16 cellular contexts compared by ENCODE assay signal in the genomic region with DNA sequence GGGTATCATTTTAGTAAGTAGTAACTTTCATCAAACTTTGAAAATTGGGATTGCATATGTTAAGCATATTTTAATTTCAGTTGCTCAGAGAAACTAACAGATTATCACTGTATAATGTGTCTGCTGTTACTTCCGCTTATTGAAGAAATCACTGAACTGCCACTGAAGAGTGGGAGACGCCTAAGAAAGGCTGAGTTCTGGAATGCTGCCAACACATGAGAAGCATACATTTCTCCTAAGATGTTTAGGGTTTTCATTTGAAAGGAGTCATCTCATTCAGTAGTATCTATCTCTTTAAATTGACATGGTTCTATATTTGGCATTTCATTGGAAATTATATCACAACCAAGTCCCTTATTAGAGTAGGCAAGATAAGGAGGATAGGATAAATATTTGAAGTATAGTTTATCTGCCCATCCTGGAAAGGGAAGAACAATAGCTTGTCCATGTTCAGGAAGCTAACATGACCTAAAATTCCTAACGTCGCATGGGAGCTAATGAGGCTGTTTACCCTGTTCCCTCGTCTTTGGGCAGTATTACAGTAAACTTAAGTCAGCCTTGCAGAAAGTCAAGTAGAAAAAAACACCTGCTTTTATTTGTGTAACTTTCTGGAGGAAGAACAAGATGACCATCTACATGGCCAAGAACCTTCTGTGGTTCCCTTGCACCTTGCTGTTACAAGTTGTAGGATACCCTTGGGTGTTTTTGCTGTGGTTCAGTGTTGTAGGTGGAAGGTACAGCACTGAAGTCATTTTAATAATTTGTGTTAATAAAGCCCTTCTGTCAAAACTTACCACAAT.
"Had no signal": no experiment of that assay in that cellular context is flagged by ENCODE, and none has a peak within 500 bp of the region (broad histone marks: within the 10 kb centered on the region; RNA-seq: fewer than 3 reads in every experiment).

No MANE protein-coding gene starts in this region.

- H3K36me3 ChIP-seq: esophagus squamous epithelium, left ventricle myocardium inferior had no signal

- H3K27me3 ChIP-seq: esophagus squamous epithelium, tibial artery had no signal

- H3K27ac ChIP-seq: esophagus squamous epithelium, left ventricle myocardium inferior, skin epidermis, tibial artery had no signal

- DNase-seq: activated CD4-positive, alpha-beta memory T cell treated with anti-CD3 and anti-CD28 coated beads, Interleukin-2, amount 10 ng/mL, durations not matched to agents 7 days and 5 days; activated CD4-positive, alpha-beta T cell treated with anti-CD3 and anti-CD28 coated beads for 1 hour; activated naive CD4-positive, alpha-beta T cell treated with anti-CD3 and anti-CD28 coated beads, Interleukin-2, amount 10 ng/mL, durations not matched to agents 7 days and 5 days; activated T-cell treated with anti-CD3 and anti-CD28 coated beads, Interleukin-2, amount 50 U/mL, for 24 hours; esophagus squamous epithelium; hypothalamus; kidney; left ventricle myocardium inferior; nucleus accumbens; posterior cingulate gyrus; stimulated activated CD4-positive, alpha-beta T cell treated with anti-CD3 and anti-CD28 coated beads, Interleukin-15, amount 100 ng/mL, for 24 hours; stimulated activated CD4-positive, alpha-beta T cell treated with anti-CD3 and anti-CD28 coated beads, Interleukin-4, amount 100 ng/mL, for 1 hour; stimulated activated naive CD4-positive, alpha-beta T cell; SW 1271; tibial artery had no signal

- H3K4me3 ChIP-seq: esophagus squamous epithelium, left ventricle myocardium inferior, skin epidermis, tibial artery had no signal
